ENCODE assay signal across 8 cellular contexts in the genomic region with DNA sequence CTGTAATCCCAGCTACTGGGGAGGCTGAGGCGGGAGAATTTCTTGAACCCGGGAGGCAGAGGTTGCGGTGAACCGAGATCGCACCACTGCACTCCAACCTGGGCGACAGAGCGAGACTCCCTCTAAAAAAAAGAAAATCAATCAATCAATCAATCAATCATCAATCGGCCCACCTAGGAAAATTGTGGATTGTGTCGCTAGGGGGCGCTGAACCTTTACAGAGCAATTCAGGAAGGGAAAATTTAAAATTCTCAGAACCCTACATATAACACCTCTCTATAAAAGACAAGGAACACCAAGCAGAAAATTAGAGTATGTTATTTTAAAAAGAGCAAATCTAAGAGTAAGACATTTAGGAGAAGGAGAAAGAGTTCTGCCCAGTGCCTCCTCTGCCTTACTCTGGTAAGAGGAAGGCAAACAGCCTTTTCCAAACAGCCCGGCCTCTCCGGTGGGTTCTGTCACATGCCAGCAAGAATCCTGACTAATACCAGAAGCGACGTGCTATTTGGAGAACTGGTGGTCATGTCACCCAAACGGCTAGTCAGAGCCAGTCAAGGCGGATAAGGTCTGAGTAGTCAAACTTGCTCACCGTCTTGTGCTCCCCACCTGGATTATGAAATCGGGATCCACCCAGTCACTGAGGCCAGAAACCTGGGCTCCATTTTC. TPM values are rescaled to one million over a fixed set of nuclear protein-coding genes. Genes with fewer than 3 reads are reported as not detected.
DNase-seq lines count a peak whose midpoint lies in the region; ATAC-seq and TF ChIP-seq lines count a peak whose summit lies in the region.

No MANE protein-coding gene starts in this region.

- BruUV-seq in OCI-LY7 (replicated peaks; lab: Mats Ljungman, UMichigan), result no TSS peak

- H4K20me1 ChIP-seq in OCI-LY7 (ENCODE audit: insufficient read depth, low read length), result no peaks in the 10 kb centered on the region

- no peaks in the 10 kb centered on the region for H3K4me1 ChIP-seq in OCI-LY7 (ENCODE audit: insufficient read depth, low read length, poor library complexity, severe bottlenecking)

- intact Hi-C loops in OCI-LY7 (cut with micrococcal nuclease; ENCODE audit: unreplicated experiment) (no loop called here), head of caudate nucleus (cut with DNase I) (no loop called here)

- H2AFZ ChIP-seq in OCI-LY7 (ENCODE audit: low read length), result no peak overlapping the region

- no peak for ATAC-seq in HG03095 (IDR thresholded peaks at IDR 0.05; ENCODE audit: unreplicated experiment)
- no peak for ATAC-seq in HG02642 (IDR thresholded peaks at IDR 0.05; ENCODE audit: poor library complexity, unreplicated experiment)

- peak; percentile 86 for TF ChIP-seq CTCF in OCI-LY7 (conservative IDR thresholded peaks at IDR 0.05; ENCODE audit: low read length)

- H3K36me3 ChIP-seq in OCI-LY7 (ENCODE audit: insufficient read depth, low read length), result no peaks in the 10 kb centered on the region

- no peak overlapping the region for H3K4me2 ChIP-seq in OCI-LY7 (ENCODE audit: low read length)

- H3K9me3 ChIP-seq in OCI-LY7 (ENCODE audit: low read length), result no peaks in the 10 kb centered on the region

- CTCF ChIA-PET in OCI-LY7 (lab: Charles Lee; ENCODE audit: unreplicated experiment), result no interaction called here

- DNase-seq in DMS53 (lab: John Stamatoyannopoulos, UW), result peak; percentile 40
- no peak for DNase-seq in DMS53 treated with DMSO at 0.1 percent for 48 hours (lab: John Stamatoyannopoulos, UW; ENCODE audit: unreplicated experiment)
- DNase-seq in OCI-LY7 (ENCODE audit: low spot score), result peak; percentile 32
- DNase-seq in activated T-helper 9 cell treated with anti-CD3 and anti-CD28 coated beads, Interleukin-2, amount 50 U/mL, for 16 hours (ENCODE audit: low read depth), result peak; percentile 53
- DNase-seq in head of caudate nucleus, result peak in 36 of 42 donors; percentile 5 to 82 (median 47)
- peak; percentile 61 to 69 for DNase-seq in stimulated activated CD4-positive, alpha-beta T cell treated with anti-CD3 and anti-CD28 coated beads, Interleukin-1b, Interleukin-23, amount 100 ng/mL, for 4 hours (ENCODE audit: low read depth in 2 of 2)

- no peaks in the 10 kb centered on the region for H3K9me2 ChIP-seq in OCI-LY7 (ENCODE audit: insufficient read depth, low read length)

- POLR2A ChIA-PET in OCI-LY7 (lab: Charles Lee), result no interaction called here

- no peak overlapping the region for H3K4me3 ChIP-seq in OCI-LY7 (ENCODE audit: low read depth, low read length, poor library complexity, severe bottlenecking)

- no peaks in the 10 kb centered on the region for H3K79me2 ChIP-seq in OCI-LY7 (ENCODE audit: insufficient read depth, low read depth, low read length)

- no peak overlapping the region for H3K27ac ChIP-seq in OCI-LY7 (ENCODE audit: low read depth, low read length, poor library complexity, severe bottlenecking)

RNA-seq across cellular contexts. Expression of gene SMCO1, which starts 22.3 kb away (rescaled TPM):
- not detected in 2 replicates for total RNA-seq in OCI-LY7 (2014; rRNA removed; shearing (Covaris generic))
- total RNA-seq in OCI-LY7 (2022), result not detected in 2 replicates

RNA-seq across cellular contexts. Expression of gene WDR53, which starts 30.9 kb away (rescaled TPM):
- 10.8 TPM in 2 replicates for total RNA-seq in OCI-LY7 (2014; rRNA removed; shearing (Covaris generic))
- total RNA-seq in OCI-LY7 (2022), result 15.6 and 16.5 TPM in 2 replicates

RNA-seq across cellular contexts. Expression of gene FBXO45, which starts 31.0 kb away (rescaled TPM):
- 10.6 and 12.5 TPM in 2 replicates for total RNA-seq in OCI-LY7 (2014; rRNA removed; shearing (Covaris generic))
- total RNA-seq in OCI-LY7 (2022), result 15.5 and 15.6 TPM in 2 replicates

RNA-seq across cellular contexts. Expression of gene RNF168, which starts 33.9 kb away (rescaled TPM):
- total RNA-seq in OCI-LY7 (2014; rRNA removed; shearing (Covaris generic)), result 29.6 and 31.3 TPM in 2 replicates
- 38.1 and 38.7 TPM in 2 replicates for total RNA-seq in OCI-LY7 (2022)
